In the genomic region with DNA sequence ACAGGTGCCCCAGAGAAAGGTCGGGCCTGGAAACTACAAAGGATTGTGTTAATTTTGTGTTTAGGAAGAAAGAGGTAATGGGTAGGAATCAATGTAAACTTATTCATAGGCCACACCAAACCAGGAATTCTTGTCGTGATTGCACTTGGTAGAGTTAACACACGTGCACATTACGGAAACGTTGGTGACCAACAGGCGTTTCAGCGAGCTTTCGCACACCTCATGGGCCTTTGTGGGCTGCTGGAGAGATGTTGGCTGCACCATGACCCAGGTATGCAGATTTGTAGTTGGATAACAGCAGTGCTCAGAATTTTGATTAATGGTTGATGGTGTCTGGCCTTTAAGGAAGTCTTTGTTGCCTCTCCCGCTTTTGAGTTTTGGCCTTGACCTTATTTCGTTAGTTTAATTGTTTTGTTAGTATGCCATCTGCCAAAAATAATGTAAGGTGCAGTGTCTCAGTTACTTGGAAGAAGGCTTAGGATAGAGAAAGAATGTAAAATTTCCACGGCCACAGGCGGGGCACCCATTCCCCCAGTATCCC, we compare ENCODE assay signal across 9 cellular contexts. TPM values are rescaled to one million over a fixed set of nuclear protein-coding genes. Genes with fewer than 3 reads are reported as not detected.
DNase-seq lines count a peak whose midpoint lies in the region; ATAC-seq and TF ChIP-seq lines count a peak whose summit lies in the region.
"Had no signal": no experiment of that assay in that cellular context is flagged by ENCODE, and none has a peak within 500 bp of the region (broad histone marks: within the 10 kb centered on the region; RNA-seq: fewer than 3 reads in every experiment).

No MANE protein-coding gene starts in this region.

- H3K27me3 Mint-ChIP-seq in CD8-positive, alpha-beta memory T cell, result no peaks in the 10 kb centered on the region
- H3K27me3 Mint-ChIP-seq in effector memory CD8-positive, alpha-beta T cell, result no peaks in the 10 kb centered on the region

- no peak overlapping the region for H2AFZ ChIP-seq in Loucy (ENCODE audit: low read length)

- no peaks in the 10 kb centered on the region for H3K36me3 ChIP-seq in CD8-positive, alpha-beta memory T cell (ENCODE audit: insufficient read depth, low read length)
- no peaks in the 10 kb centered on the region for H3K36me3 ChIP-seq in Loucy (ENCODE audit: insufficient read depth, low read length)

- no peaks in the 10 kb centered on the region for H3K9me3 Mint-ChIP-seq in CD8-positive, alpha-beta memory T cell
- no peaks in the 10 kb centered on the region for H3K9me3 Mint-ChIP-seq in effector memory CD8-positive, alpha-beta T cell

- no peak overlapping the region for H3K27ac ChIP-seq in CD8-positive, alpha-beta memory T cell (ENCODE audit: low read depth, low read length)
- H3K27ac ChIP-seq: SJSA1 had no signal

- 0 out of 2 replicates have a peak, but pooled peaks cover 7% of the 10 kb centered on the region for H3F3A ChIP-seq in Loucy (ENCODE audit: low read depth)

- H3K9me2 ChIP-seq in Loucy (replicated peaks; ENCODE audit: low read depth, low read length), result no peaks in the 10 kb centered on the region

- H3K79me2 ChIP-seq in Loucy (ENCODE audit: insufficient read depth, low read length), result peaks cover 72% of the 10 kb centered on the region

- DNase-seq in CD8-positive, alpha-beta memory T cell, result no peak
- DNase-seq in effector memory CD8-positive, alpha-beta T cell, result no peak
- DNase-seq in pons (ENCODE audit: low spot score) (peak; percentile 8), COR-L47 (lab: John Stamatoyannopoulos, UW) (no peak), omental fat pad (ENCODE audit: low spot score) (no peak), nucleus accumbens (lab: John Stamatoyannopoulos, UW) (no peak), 8988T (no peak)

- no peaks in the 10 kb centered on the region for H3K9me3 ChIP-seq in CD8-positive, alpha-beta memory T cell (ENCODE audit: low read length)
- H3K9me3 ChIP-seq in Loucy (ENCODE audit: insufficient read depth, low read depth, low read length), result no peaks in the 10 kb centered on the region

- peaks cover 27% of the 10 kb centered on the region for H3K4me1 ChIP-seq in CD8-positive, alpha-beta memory T cell (ENCODE audit: insufficient read depth, low read length)
- peaks cover 47% of the 10 kb centered on the region for H3K4me1 ChIP-seq in Loucy (ENCODE audit: insufficient read depth, low read length, poor library complexity, severe bottlenecking)

- peak overlapping the region; percentile 84 for H3K4me2 ChIP-seq in Loucy (ENCODE audit: low read depth, low read length, poor library complexity, severe bottlenecking)

- TF ChIP-seq CTCF in Loucy (conservative IDR thresholded peaks at IDR 0.05; ENCODE audit: low read length) (no peak), omental fat pad (IDR thresholded peaks at IDR 0.05) (no peak)

- H3K27ac Mint-ChIP-seq in CD8-positive, alpha-beta memory T cell, result peak overlapping the region; percentile 38 to 87 (median 80)
- H3K27ac Mint-ChIP-seq in effector memory CD8-positive, alpha-beta T cell, result peak overlapping the region; percentile 60 to 87

- H3K4me1 Mint-ChIP-seq in CD8-positive, alpha-beta memory T cell, result peaks cover 48 to 74% (median 56%) of the 10 kb centered on the region in 3 donors
- peaks cover 26 to 44% of the 10 kb centered on the region in 2 donors for H3K4me1 Mint-ChIP-seq in effector memory CD8-positive, alpha-beta T cell (ENCODE audit: low read depth in 2 of 2)

- no peak for ATAC-seq in effector memory CD8-positive, alpha-beta T cell (replicated peaks)
- ATAC-seq in omental fat pad (ENCODE audit: low FRiP score), result no peak

- H3K9ac ChIP-seq in Loucy (ENCODE audit: low read depth, low read length, poor library complexity, severe bottlenecking), result peak overlapping the region; percentile 96

- H3K27me3 ChIP-seq in CD8-positive, alpha-beta memory T cell (ENCODE audit: insufficient read depth, low read length, poor library complexity, severe bottlenecking), result no peaks in the 10 kb centered on the region
- no peaks in the 10 kb centered on the region for H3K27me3 ChIP-seq in Loucy (ENCODE audit: insufficient read depth, low read length, poor library complexity, severe bottlenecking)
- H3K27me3 ChIP-seq: SJSA1 had no signal

- POLR2A ChIA-PET in CD8-positive, alpha-beta memory T cell (lab: Charles Lee), result no interaction called here

- CTCF ChIA-PET in CD8-positive, alpha-beta memory T cell (lab: Charles Lee), result interaction anchor here (1.4 kb wide), 1 partner anchor 20 kb away, joined by 7 read pairs; no protein-coding TSS in a partner anchor

- H3K4me3 Mint-ChIP-seq in CD8-positive, alpha-beta memory T cell, result peak overlapping the region; percentile 46 to 91 (median 73)
- H3K4me3 Mint-ChIP-seq in effector memory CD8-positive, alpha-beta T cell, result peak overlapping the region; percentile 70 to 71

- H3K36me3 Mint-ChIP-seq in CD8-positive, alpha-beta memory T cell, result peaks cover 0 to 8% (median 0%) of the 10 kb centered on the region in 3 donors
- peaks cover 19% of the 10 kb centered on the region for H3K36me3 Mint-ChIP-seq in effector memory CD8-positive, alpha-beta T cell (ENCODE audit: insufficient read depth)

- H3K4me3 ChIP-seq in CD8-positive, alpha-beta memory T cell (ENCODE audit: low read length), result no peak overlapping the region
- peak overlapping the region; percentile 94 for H3K4me3 ChIP-seq in Loucy (ENCODE audit: low read length, poor library complexity, severe bottlenecking)

- peaks cover 18% of the 10 kb centered on the region for H4K20me1 ChIP-seq in Loucy (ENCODE audit: insufficient read depth, low read length, poor library complexity, severe bottlenecking)

RNA-seq across cellular contexts. Expression of a gene that starts 1.8 kb away (rescaled TPM):
- 10 to 100 TPM; 13.4 to 15.9 TPM for total RNA-seq in CD8-positive, alpha-beta memory T cell
- polyA plus RNA-seq in CD8-positive, alpha-beta memory T cell, result 11.1 TPM
- 10 to 100 TPM; 14.3 to 18.0 (median 17.0) TPM for total RNA-seq in omental fat pad
